ENCODE assay signal across 10 cellular contexts in genomic region chr19:6069268-6069771, GRCh38. TPM values are rescaled to one million over a fixed set of nuclear protein-coding genes. Genes with fewer than 3 reads are reported as not detected.
DNase-seq lines count a peak whose midpoint lies in the region; ATAC-seq and TF ChIP-seq lines count a peak whose summit lies in the region.
"Had no signal": no experiment of that assay in that cellular context is flagged by ENCODE, and none has a peak within 500 bp of the region (broad histone marks: within the 10 kb centered on the region; RNA-seq: fewer than 3 reads in every experiment).

No MANE protein-coding gene starts in this region.

- ATAC-seq in CD4-positive, alpha-beta T cell (ENCODE audit: poor library complexity) = peak; percentile 48
- ATAC-seq in GM18873 (IDR thresholded peaks at IDR 0.05; ENCODE audit: low FRiP score, unreplicated experiment) = no peak

- no peaks in the 10 kb centered on the region for H3K36me3 Mint-ChIP-seq in CD4-positive, alpha-beta T cell (ENCODE audit: low read depth)
- no peaks in the 10 kb centered on the region for H3K36me3 Mint-ChIP-seq in osteocyte (ENCODE audit: unreplicated experiment)

- peaks cover 27% of the 10 kb centered on the region for H3K4me1 Mint-ChIP-seq in CD4-positive, alpha-beta T cell (ENCODE audit: low read depth)
- H3K4me1 Mint-ChIP-seq in osteocyte (ENCODE audit: unreplicated experiment) = peaks cover 42% of the 10 kb centered on the region

- no peaks in the 10 kb centered on the region for H3K27me3 Mint-ChIP-seq in CD4-positive, alpha-beta T cell
- no peaks in the 10 kb centered on the region for H3K27me3 Mint-ChIP-seq in osteocyte (ENCODE audit: unreplicated experiment)

- DNase-seq in CD4-positive, alpha-beta T cell = no peak
- DNase-seq in KBM-7 = peak; percentile 33
- DNase-seq in central memory CD4-positive, alpha-beta T cell = peak; percentile 24
- no peak for DNase-seq in osteocyte (ENCODE audit: extremely low spot score, unreplicated experiment)
- DNase-seq in G401 (ENCODE audit: low spot score) = no peak
- no peak for DNase-seq in NCI-H446 (lab: John Stamatoyannopoulos, UW)
- DNase-seq: COR-L47; NCI-H187 treated with DMSO at 0.1 percent for 48 hours; NK-92 treated with Interleukin-12 subunit alpha and Interleukin-12 subunit beta, amount 100 ng/mL, for 24 hours had no signal

- CTCF ChIA-PET in CD4-positive, alpha-beta T cell (lab: Charles Lee) = interaction anchor here (1.1 kb wide), 1 partner anchor 56 kb away, joined by 7 read pairs; no protein-coding TSS in a partner anchor

- H3K27me3 ChIP-seq in CD4-positive, alpha-beta T cell (ENCODE audit: control insufficient read depth, insufficient read depth, low read length) = no peaks in the 10 kb centered on the region

- no peaks in the 10 kb centered on the region for H3K9me3 ChIP-seq in CD4-positive, alpha-beta T cell (ENCODE audit: control insufficient read depth, low read length)

- POLR2A ChIA-PET in CD4-positive, alpha-beta T cell (lab: Charles Lee) = no interaction called here

- H3K4me3 Mint-ChIP-seq in CD4-positive, alpha-beta T cell = peak overlapping the region; percentile 0
- H3K4me3 Mint-ChIP-seq in osteocyte (ENCODE audit: unreplicated experiment) = no peak overlapping the region

- in situ Hi-C loops in KBM-7 (cut with MboI; ENCODE audit: low pct_unique_long_range_greater_than_20kb, low sequenced_read_pairs) (no loop called here), G401 (cut with HindIII; ENCODE audit: low sequenced_read_pairs) (no loop called here)

- intact Hi-C loops in CD4-positive, alpha-beta T cell (cut with DNase I, micrococcal nuclease) = loop anchor here in 1 of 2 experiments (5.0 kb wide), 1 partner anchor 38 kb away; no protein-coding TSS in a partner anchor

- H3K9me3 Mint-ChIP-seq in CD4-positive, alpha-beta T cell = no peaks in the 10 kb centered on the region
- H3K9me3 Mint-ChIP-seq in osteocyte (ENCODE audit: unreplicated experiment) = no peaks in the 10 kb centered on the region

- no peak for TF ChIP-seq CTCF in CD4-positive, alpha-beta T cell (IDR thresholded peaks at IDR 0.05)
- no peak for TF ChIP-seq CTCF in osteocyte (IDR thresholded peaks at IDR 0.05)

- no peak overlapping the region for H3K27ac ChIP-seq in CD4-positive, alpha-beta T cell (ENCODE audit: low read depth, low read length)

- peak overlapping the region; percentile 6 for H3K27ac Mint-ChIP-seq in CD4-positive, alpha-beta T cell
- H3K27ac Mint-ChIP-seq in osteocyte (ENCODE audit: unreplicated experiment) = peak overlapping the region; percentile 67

RNA-seq across cellular contexts. Expression of gene RFX2, which starts 41.0 kb away (rescaled TPM):
- total RNA-seq in CD4-positive, alpha-beta T cell = 1 to 10 TPM; 4.8 to 5.5 TPM
- 4.5 and 5.3 TPM in 2 replicates for total RNA-seq in osteocyte
- total RNA-seq in G401 (2014; rRNA removed; shearing (Covaris generic)) = 3.1 and 4.2 TPM in 2 replicates

Comparison
In these comparisons a context has a peak if more than half of its experiments do, and no peak if none do; other contexts are left out.
1. DNase-seq: peak in KBM-7 (single experiment) and central memory CD4-positive, alpha-beta T cell (single experiment); none in CD4-positive, alpha-beta T cell (0 of 10), osteocyte (single experiment), G401 (single experiment) and NCI-H446 (0 of 2).